Comparison of ENCODE assay signal across 1 cellular context in genomic region chr2:179826297-179826696, GRCh38.
TF ChIP-seq lines count a peak whose summit lies in the region.

No MANE protein-coding gene starts in this region.

TF ChIP-seq in WTC11, 78 proteins besides CTCF, POLR2A, EP300 and RAD21 (continued from another document):
- TF ChIP-seq KAT7 (CRISPR knock-in tag; IDR thresholded peaks at IDR 0.05; ENCODE audit: borderline replicate concordance): no peak
- TF ChIP-seq SOX15 (CRISPR knock-in tag; IDR thresholded peaks at IDR 0.05): no peak
- TF ChIP-seq RORB (CRISPR knock-in tag; IDR thresholded peaks at IDR 0.05): no peak
- TF ChIP-seq, protein P1, sequence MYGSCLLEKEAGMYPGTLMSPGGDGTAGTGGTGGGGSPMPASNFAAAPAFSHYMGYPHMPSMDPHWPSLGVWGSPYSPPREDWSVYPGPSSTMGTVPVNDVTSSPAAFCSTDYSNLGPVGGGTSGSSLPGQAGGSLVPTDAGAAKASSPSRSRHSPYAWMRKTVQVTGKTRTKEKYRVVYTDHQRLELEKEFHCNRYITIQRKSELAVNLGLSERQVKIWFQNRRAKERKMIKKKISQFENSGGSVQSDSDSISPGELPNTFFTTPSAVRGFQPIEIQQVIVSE (CRISPR knock-in tag; IDR thresholded peaks at IDR 0.05; ENCODE audit: borderline replicate concordance): no peak
- TF ChIP-seq JUN (CRISPR knock-in tag; IDR thresholded peaks at IDR 0.05): no peak
- no peak for TF ChIP-seq FOXJ3 (CRISPR knock-in tag; IDR thresholded peaks at IDR 0.05; ENCODE audit: borderline replicate concordance)
- TF ChIP-seq SMAD4 (CRISPR knock-in tag; IDR thresholded peaks at IDR 0.05): no peak
- no peak for TF ChIP-seq ARID4B (CRISPR knock-in tag; IDR thresholded peaks at IDR 0.05; ENCODE audit: borderline replicate concordance)
TF ChIP-seq in WTC11: peak in this region for 0.
